In genomic region chrX:45621356-45622041, GRCh38 we compare ENCODE assay signal across 9 cellular contexts.
DNase-seq lines count a peak whose midpoint lies in the region; ATAC-seq and TF ChIP-seq lines count a peak whose summit lies in the region.
"Had no signal": no experiment of that assay in that cellular context is flagged by ENCODE, and none has a peak within 500 bp of the region (broad histone marks: within the 10 kb centered on the region; RNA-seq: fewer than 3 reads in every experiment).

No MANE protein-coding gene starts in this region.

- H3K79me2 ChIP-seq in fibroblast of lung (ENCODE audit: control insufficient read depth, insufficient read depth, low read length) = no peaks in the 10 kb centered on the region

- H3K36me3 ChIP-seq in fibroblast of lung (ENCODE audit: control insufficient read depth, insufficient read depth, low read length) (no peaks in the 10 kb centered on the region), uterus (no peaks in the 10 kb centered on the region)

- intact Hi-C loops in activated naive CD4-positive, alpha-beta T cell treated with anti-CD3 and anti-CD28 coated beads for 36 hours (cut with micrococcal nuclease) = loop anchor here (1.0 to 5.0 kb wide), 8 partner anchors 89 to 519 kb away; no protein-coding TSS in a partner anchor
- intact Hi-C loops in uterus (cut with DNase I; ENCODE audit: low total_unique reads) = no loop called here
- intact Hi-C loops in right cardiac atrium (cut with DNase I) = no loop called here

- no peak overlapping the region for H3K4me3 Mint-ChIP-seq in activated naive CD4-positive, alpha-beta T cell treated with anti-CD3 and anti-CD28 coated beads for 36 hours
- H3K4me3 Mint-ChIP-seq: CD4-positive, CD25-positive, alpha-beta regulatory T cell had no signal

- H3K9me3 ChIP-seq in fibroblast of lung (ENCODE audit: control insufficient read depth, insufficient read depth, low read depth, low read length) (no peaks in the 10 kb centered on the region), uterus (no peaks in the 10 kb centered on the region), right cardiac atrium (ENCODE audit: control insufficient read depth, low read length) (no peaks in the 10 kb centered on the region)

- peak; percentile 42 for DNase-seq in activated naive CD4-positive, alpha-beta T cell treated with anti-CD3 and anti-CD28 coated beads for 36 hours
- DNase-seq in activated naive CD4-positive, alpha-beta T cell (lab: John Stamatoyannopoulos, UW) = no peak
- peak; percentile 95 for DNase-seq in RPMI7951 (ENCODE audit: low read depth)
- DNase-seq in fibroblast of lung (ENCODE audit: low read depth in 2 of 2) = peak; percentile 59 to 84
- DNase-seq in uterus = no peak
- no peak for DNase-seq in T1000 (lab: John Stamatoyannopoulos, UW)
- no peak for DNase-seq in KG1 (lab: John Stamatoyannopoulos, UW)
- no peak for DNase-seq in right cardiac atrium

- peaks cover 14% of the 10 kb centered on the region for H3K4me1 ChIP-seq in fibroblast of lung (ENCODE audit: control insufficient read depth, extremely low read depth, insufficient read depth, low read length)
- H3K4me1 ChIP-seq in uterus = no peaks in the 10 kb centered on the region
- H3K4me1 ChIP-seq in right cardiac atrium (ENCODE audit: control insufficient read depth, insufficient read depth, low read length) = no peaks in the 10 kb centered on the region

- H4K20me1 ChIP-seq in fibroblast of lung (ENCODE audit: control insufficient read depth, extremely low read depth, insufficient read depth, low read length) = no peaks in the 10 kb centered on the region

- H3K36me3 Mint-ChIP-seq in activated naive CD4-positive, alpha-beta T cell treated with anti-CD3 and anti-CD28 coated beads for 36 hours (ENCODE audit: low read depth) = peaks cover 2% of the 10 kb centered on the region
- H3K36me3 Mint-ChIP-seq: CD4-positive, CD25-positive, alpha-beta regulatory T cell had no signal

- H2AFZ ChIP-seq in fibroblast of lung (ENCODE audit: low read length) = no peak overlapping the region

- no peak for TF ChIP-seq POLR2A in uterus (IDR thresholded peaks at IDR 0.05)

- CTCF ChIA-PET in activated naive CD4-positive, alpha-beta T cell treated with anti-CD3 and anti-CD28 coated beads for 36 hours (lab: Charles Lee) = interaction anchor here (0.6 kb wide), 1 partner anchor 753 kb away, joined by 8 read pairs; no protein-coding TSS in a partner anchor

- H3K9me3 Mint-ChIP-seq in activated naive CD4-positive, alpha-beta T cell treated with anti-CD3 and anti-CD28 coated beads for 36 hours = peaks cover 11% of the 10 kb centered on the region

- H3K4me3 ChIP-seq in fibroblast of lung (replicated peaks in 1 of 4; ENCODE audit: control extremely low read depth in 1 of 4, insufficient read depth in 1 of 4, low read depth in 3 of 4, low read length in 4 of 4) (no peak overlapping the region), uterus (no peak overlapping the region), right cardiac atrium (ENCODE audit: low read length) (no peak overlapping the region)

- H3K9ac ChIP-seq in fibroblast of lung (ENCODE audit: insufficient read depth, low read length) = peak overlapping the region; percentile 7

- ATAC-seq in right cardiac atrium = no peak

- H3K27me3 ChIP-seq in fibroblast of lung (ENCODE audit: control insufficient read depth, insufficient read depth, low read length) (no peaks in the 10 kb centered on the region), uterus (no peaks in the 10 kb centered on the region), right cardiac atrium (ENCODE audit: control insufficient read depth, insufficient read depth) (no peaks in the 10 kb centered on the region)

- peak overlapping the region; percentile 25 for H3K4me2 ChIP-seq in fibroblast of lung (ENCODE audit: extremely low read depth, insufficient read depth, low read length)

- peak overlapping the region; percentile 36 for H3K27ac Mint-ChIP-seq in activated naive CD4-positive, alpha-beta T cell treated with anti-CD3 and anti-CD28 coated beads for 36 hours

- TF ChIP-seq CTCF in fibroblast of lung (conservative IDR thresholded peaks at IDR 0.05 in 1 of 2, IDR thresholded peaks at IDR 0.05 in 1 of 2; ENCODE audit: low read depth in 1 of 2, low read length in 2 of 2) (no peak), uterus (IDR thresholded peaks at IDR 0.05) (no peak)

- H3K27ac ChIP-seq in fibroblast of lung (ENCODE audit: insufficient read depth, low read length) (peak overlapping the region; percentile 91), uterus (peak overlapping the region; percentile 82 to 83), right cardiac atrium (ENCODE audit: low read length) (no peak overlapping the region)

- WGBS in right cardiac atrium = 87% methylated on average over 7 of the region's 7 CpGs

- H3K27me3 Mint-ChIP-seq in activated naive CD4-positive, alpha-beta T cell treated with anti-CD3 and anti-CD28 coated beads for 36 hours (ENCODE audit: low read depth) = peaks cover 6% of the 10 kb centered on the region
- H3K27me3 Mint-ChIP-seq: CD4-positive, CD25-positive, alpha-beta regulatory T cell had no signal

- H3K4me1 Mint-ChIP-seq in activated naive CD4-positive, alpha-beta T cell treated with anti-CD3 and anti-CD28 coated beads for 36 hours (ENCODE audit: low read depth) = peaks cover 21% of the 10 kb centered on the region
- H3K4me1 Mint-ChIP-seq: CD4-positive, CD25-positive, alpha-beta regulatory T cell had no signal

Comparison
In these comparisons a context has a peak if more than half of its experiments do, and no peak if none do; other contexts are left out.
1. DNase-seq: peak in activated naive CD4-positive, alpha-beta T cell treated with anti-CD3 and anti-CD28 coated beads for 36 hours (single experiment), RPMI7951 (single experiment) and fibroblast of lung (2 of 2); none in activated naive CD4-positive, alpha-beta T cell (0 of 4), uterus (0 of 2), T1000 (single experiment), KG1 (single experiment) and right cardiac atrium (0 of 3).